In genomic region chr10:43557214-43557613, GRCh38 we compare ENCODE assay signal across 1 cellular context.
A peak's percentile ranks its signal among the peaks of the same experiment; 100 is the strongest.
TF ChIP-seq lines count a peak whose summit lies in the region.

No MANE protein-coding gene starts in this region.

TF ChIP-seq in HEK293, 187 proteins besides CTCF, POLR2A, EP300 and RAD21:
- no peak for TF ChIP-seq PRDM6 (tag by site-specific recombination; IDR thresholded peaks at IDR 0.05)
- TF ChIP-seq SETDB1 (IDR thresholded peaks at IDR 0.05; ENCODE audit: insufficient read length, low read length), result peak; percentile 64
